In genomic region chr1:243268751-243269460, GRCh38 we compare ENCODE assay signal across 10 cellular contexts. TPM values are rescaled to one million over a fixed set of nuclear protein-coding genes. Genes with fewer than 3 reads are reported as not detected.
A peak's percentile ranks its signal among the peaks of the same experiment; 100 is the strongest.
DNase-seq lines count a peak whose midpoint lies in the region; ATAC-seq, FAIRE-seq and TF ChIP-seq lines count a peak whose summit lies in the region.
"Had no signal": no experiment of that assay in that cellular context is flagged by ENCODE, and none has a peak within 500 bp of the region (broad histone marks: within the 10 kb centered on the region; RNA-seq: fewer than 3 reads in every experiment).

No MANE protein-coding gene starts in this region.

- intact Hi-C loops in CD14-positive monocyte (cut with micrococcal nuclease) (no loop called here), lower lobe of right lung (cut with DNase I) (no loop called here)

- H3K9me3 ChIP-seq in astrocyte (ENCODE audit: insufficient read depth, low read depth, low read length) (no peaks in the 10 kb centered on the region), lower lobe of right lung (no peaks in the 10 kb centered on the region), BE2C (no peaks in the 10 kb centered on the region; the same call in 1 of the 2 replicates)

- no peak for TF ChIP-seq CTCF in CD14-positive monocyte (IDR thresholded peaks at IDR 0.05)
- TF ChIP-seq CTCF in astrocyte (IDR thresholded peaks at IDR 0.05; ENCODE audit: insufficient read depth, low read depth, low read length): no peak
- no peak for TF ChIP-seq CTCF in lower lobe of right lung (IDR thresholded peaks at IDR 0.05)
- TF ChIP-seq CTCF in BE2C (IDR thresholded peaks at IDR 0.05; ENCODE audit: low read depth, low read length): no peak

- DNase-seq in CD14-positive monocyte (ENCODE audit: low spot score) (no peak), astrocyte (ENCODE audit: low read depth) (peak; percentile 72), lower lobe of right lung (no peak), BE2C (no peak), superior temporal gyrus (ENCODE audit: extremely low spot score) (no peak), NCI-H1092 (lab: John Stamatoyannopoulos, UW) (no peak)
- DNase-seq in activated T-cell treated with anti-CD3 and anti-CD28 coated beads, Interleukin-2, amount 50 U/mL, for 48 hours: no peak
- DNase-seq: CD4-positive, CD25-positive, alpha-beta regulatory T cell had no signal

- H3K27ac Mint-ChIP-seq in CD14-positive monocyte: peak overlapping the region; percentile 92 to 98 (median 94)
- H3K27ac Mint-ChIP-seq in astrocyte (ENCODE audit: unreplicated experiment): peak overlapping the region; percentile 75

- peak overlapping the region; percentile 58 for H3K4me2 ChIP-seq in astrocyte (ENCODE audit: low read length)

- H3K4me3 Mint-ChIP-seq in CD14-positive monocyte: no peak overlapping the region
- H3K4me3 Mint-ChIP-seq in astrocyte (ENCODE audit: unreplicated experiment): no peak overlapping the region
- H3K4me3 Mint-ChIP-seq: CD4-positive, CD25-positive, alpha-beta regulatory T cell had no signal

- H3K4me3 ChIP-seq in astrocyte (ENCODE audit: insufficient read depth, low read depth, low read length) (peak overlapping the region; percentile 0), lower lobe of right lung (peak overlapping the region; percentile 18), BE2C (ENCODE audit: low read depth, low read length) (no peak overlapping the region)

- H3K36me3 ChIP-seq in astrocyte (ENCODE audit: insufficient read depth, low read length) (no peaks in the 10 kb centered on the region), lower lobe of right lung (peaks cover 35% of the 10 kb centered on the region), BE2C (no peaks in the 10 kb centered on the region; the same call in none of the 2 replicates)

- no peaks in the 10 kb centered on the region for H3K27me3 Mint-ChIP-seq in CD14-positive monocyte (ENCODE audit: low read depth in 3 of 3)
- no peaks in the 10 kb centered on the region for H3K27me3 Mint-ChIP-seq in astrocyte (ENCODE audit: low read depth, unreplicated experiment)
- H3K27me3 Mint-ChIP-seq: CD4-positive, CD25-positive, alpha-beta regulatory T cell had no signal

- H3K79me2 ChIP-seq in astrocyte (ENCODE audit: insufficient read depth, low read length): peaks cover 46% of the 10 kb centered on the region

- FAIRE-seq in astrocyte (lab: Jason Lieb, UNC): no peak
- FAIRE-seq: colon had no signal

- H3K9me3 Mint-ChIP-seq in CD14-positive monocyte (no peaks in the 10 kb centered on the region), astrocyte (ENCODE audit: unreplicated experiment) (no peaks in the 10 kb centered on the region)
- H3K9me3 Mint-ChIP-seq: CD4-positive, CD25-positive, alpha-beta regulatory T cell had no signal

- H3K4me1 ChIP-seq in astrocyte (ENCODE audit: insufficient read depth, low read length) (peaks cover 68% of the 10 kb centered on the region), lower lobe of right lung (peaks cover 71% of the 10 kb centered on the region), BE2C (peaks cover 21% of the 10 kb centered on the region)

- ATAC-seq in HG03354 (IDR thresholded peaks at IDR 0.05; ENCODE audit: poor library complexity, severe bottlenecking, unreplicated experiment) (peak; percentile 3), lower lobe of right lung (peak; percentile 15 to 55)

- H3K27ac ChIP-seq in astrocyte (ENCODE audit: low read depth, low read length) (peak overlapping the region; percentile 91), lower lobe of right lung (peak overlapping the region; percentile 67)

- no peak overlapping the region for H2AFZ ChIP-seq in astrocyte (ENCODE audit: low read depth, low read length)

- H4K20me1 ChIP-seq in astrocyte (ENCODE audit: insufficient read depth, low read length): no peaks in the 10 kb centered on the region

- H3K4me1 Mint-ChIP-seq in CD14-positive monocyte (peaks cover 60% of the 10 kb centered on the region), astrocyte (ENCODE audit: low read depth, unreplicated experiment) (peaks cover 47% of the 10 kb centered on the region)

- H3K9ac ChIP-seq in astrocyte (ENCODE audit: low read length): peak overlapping the region; percentile 76

- H3K36me3 Mint-ChIP-seq in CD14-positive monocyte (peaks cover 14% of the 10 kb centered on the region in 2 donors), astrocyte (ENCODE audit: low read depth, unreplicated experiment) (peaks cover 4% of the 10 kb centered on the region)

- H3K27me3 ChIP-seq in astrocyte (ENCODE audit: insufficient read depth, low read length) (no peaks in the 10 kb centered on the region), lower lobe of right lung (ENCODE audit: low read depth) (no peaks in the 10 kb centered on the region), BE2C (no peaks in the 10 kb centered on the region)

RNA-seq across cellular contexts. Expression of gene SDCCAG8, which starts 13.1 kb away (rescaled TPM):
- 10 to 100 TPM; 33.2 to 34.4 TPM for polyA plus RNA-seq in CD14-positive monocyte
- total RNA-seq in astrocyte (24.5 and 25.4 TPM in 2 replicates), lower lobe of right lung (92.7 TPM)
- polyA plus RNA-seq in BE2C (2012; ENCODE audit: insufficient read depth, insufficient read length, low read depth): 25.6 TPM

RNA-seq across cellular contexts. Expression of gene CEP170, which starts 13.8 kb away (rescaled TPM):
- 10 to 100 TPM; 13.7 to 17.4 TPM for polyA plus RNA-seq in CD14-positive monocyte
- total RNA-seq in astrocyte (149 and 164 TPM in 2 replicates), lower lobe of right lung (106 TPM)
- 89.3 TPM for polyA plus RNA-seq in BE2C (2012; ENCODE audit: insufficient read depth, insufficient read length, low read depth)
